Comparison of ENCODE assay signal across 8 cellular contexts in genomic region chr4:173494013-173494970, GRCh38. TPM values are rescaled to one million over a fixed set of nuclear protein-coding genes. Genes with fewer than 3 reads are reported as not detected.
DNase-seq lines count a peak whose midpoint lies in the region; ATAC-seq and TF ChIP-seq lines count a peak whose summit lies in the region.

No MANE protein-coding gene starts in this region.

- intact Hi-C loops in body of pancreas (cut with DNase I), result loop anchor here (10.0 kb wide), 1 partner anchor 169 kb away; no protein-coding TSS in a partner anchor

- H3K27ac Mint-ChIP-seq in IgD-negative memory B cell, result no peak overlapping the region

- TF ChIP-seq CTCF in GM06990 (IDR thresholded peaks at IDR 0.05; ENCODE audit: insufficient read depth, low read length, poor library complexity, severe bottlenecking), result peak; percentile 89
- peak; percentile 62 to 76 (median 73) for TF ChIP-seq CTCF in body of pancreas (IDR thresholded peaks at IDR 0.05)

- peak; percentile 38 for DNase-seq in GM06990 (ENCODE audit: extremely low read depth, insufficient read length)
- peak; percentile 70 for DNase-seq in SW480 (ENCODE audit: low spot score)
- DNase-seq in body of pancreas, result peak; percentile 56 to 74 (median 70)
- peak; percentile 28 for DNase-seq in smooth muscle cell of the brain vasculature (ENCODE audit: low read depth, low spot score)
- no peak for DNase-seq in NCI-H1105 treated with DMSO at 0.1 percent for 48 hours (lab: John Stamatoyannopoulos, UW)

- H3K27ac ChIP-seq in body of pancreas, result no peak overlapping the region

- no peak for TF ChIP-seq POLR2A in body of pancreas (IDR thresholded peaks at IDR 0.05)

- H3K4me3 ChIP-seq in GM06990 (replicated peaks; ENCODE audit: low read depth, low read length), result peak overlapping the region; percentile 62
- peak overlapping the region; percentile 16 to 20 for H3K4me3 ChIP-seq in body of pancreas
- H3K4me3 ChIP-seq in iPS-18c (ENCODE audit: insufficient read depth, low read depth, low read length), result peak overlapping the region; percentile 15

- peaks cover 1% of the 10 kb centered on the region for H3K36me3 Mint-ChIP-seq in IgD-negative memory B cell

- H3K27me3 Mint-ChIP-seq in IgD-negative memory B cell, result peaks cover 7% of the 10 kb centered on the region

- no peaks in the 10 kb centered on the region for H3K9me3 ChIP-seq in body of pancreas
- H3K9me3 ChIP-seq in iPS-18c (ENCODE audit: control insufficient read depth, insufficient read depth, low read length), result no peaks in the 10 kb centered on the region

- no peaks in the 10 kb centered on the region for H3K9me3 Mint-ChIP-seq in IgD-negative memory B cell

- H3K36me3 ChIP-seq in GM06990 (ENCODE audit: control insufficient read depth, insufficient read depth, low read length) (no peaks in the 10 kb centered on the region), body of pancreas (replicated peaks in 1 of 2; ENCODE audit: insufficient read depth in 1 of 2, low read depth in 2 of 2) (no peaks in the 10 kb centered on the region)

- 10 to 23% methylated on average over 39 to 40 of the region's 40 CpGs for WGBS in body of pancreas, 2 donors

- peak overlapping the region; percentile 84 to 96 (median 90) for H3K4me3 Mint-ChIP-seq in IgD-negative memory B cell

- peaks cover 23 to 25% (median 24%) of the 10 kb centered on the region in 3 donors for H3K4me1 Mint-ChIP-seq in IgD-negative memory B cell

- H3K27me3 ChIP-seq in GM06990 (replicated peaks; ENCODE audit: control insufficient read depth, insufficient read depth, low read length) (no peaks in the 10 kb centered on the region), body of pancreas (no peaks in the 10 kb centered on the region)

- peak; percentile 96 for ATAC-seq in GM21786 (IDR thresholded peaks at IDR 0.05; ENCODE audit: unreplicated experiment)
- peak; percentile 91 for ATAC-seq in body of pancreas

- peaks cover 9% of the 10 kb centered on the region for H3K4me1 ChIP-seq in body of pancreas

RNA-seq across cellular contexts. Expression of gene HAND2, which starts 35.7 kb away (rescaled TPM):
- not detected for polyA plus RNA-seq in IgD-negative memory B cell
- 10 to 100 TPM in 1 of 2 donors, 1 to 10 TPM in 1; 7.3 to 11.4 TPM for total RNA-seq in body of pancreas
